In genomic region chr19:10183926-10184325, GRCh38 we compare ENCODE assay signal across 1 cellular context.
TF ChIP-seq lines count a peak whose summit lies in the region.

No MANE protein-coding gene starts in this region.

TF ChIP-seq in IMR-90, 13 proteins besides CTCF, POLR2A, EP300 and RAD21:
- no peak for TF ChIP-seq ELK1 (IDR thresholded peaks at IDR 0.05; ENCODE audit: borderline replicate concordance, low read depth, low read length)
- TF ChIP-seq BHLHE40 (IDR thresholded peaks at IDR 0.05; ENCODE audit: low read depth, low read length) = no peak
- no peak for TF ChIP-seq MXI1 (IDR thresholded peaks at IDR 0.05; ENCODE audit: borderline replicate concordance, low read depth, low read length)
- TF ChIP-seq SMC3 (IDR thresholded peaks at IDR 0.05; ENCODE audit: low read depth, low read length) = no peak
- TF ChIP-seq FOS (IDR thresholded peaks at IDR 0.05; ENCODE audit: low read depth, low read length) = no peak
- TF ChIP-seq NFE2L2 (IDR thresholded peaks at IDR 0.05; ENCODE audit: low read depth, low read length) = no peak
